Comparison of ENCODE assay signal across 14 cellular contexts in the genomic region with DNA sequence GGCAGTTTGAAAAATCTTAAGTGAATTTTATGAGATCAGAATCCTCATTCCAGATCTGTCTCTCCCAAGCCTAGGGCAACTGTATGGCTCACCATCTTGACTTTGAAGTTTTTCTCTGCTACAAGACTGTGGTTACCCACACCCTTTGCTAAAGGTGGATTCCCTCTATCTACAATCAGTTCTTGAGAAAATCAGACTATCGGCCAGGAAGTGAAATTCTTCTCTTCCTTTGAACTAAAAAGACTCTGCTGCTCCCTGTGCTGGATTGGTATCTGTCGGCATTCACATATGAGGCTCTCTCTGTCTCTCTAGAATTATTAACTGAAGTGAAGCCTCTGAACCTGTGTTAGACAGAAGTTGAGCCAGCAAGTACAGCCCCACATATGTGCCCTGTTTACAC.
DNase-seq lines count a peak whose midpoint lies in the region; ATAC-seq, FAIRE-seq and TF ChIP-seq lines count a peak whose summit lies in the region.
"Had no signal": no experiment of that assay in that cellular context is flagged by ENCODE, and none has a peak within 500 bp of the region (broad histone marks: within the 10 kb centered on the region; RNA-seq: fewer than 3 reads in every experiment).

No MANE protein-coding gene starts in this region.

- H3K4me3 Mint-ChIP-seq in Caco-2 (ENCODE audit: unreplicated experiment), result peak overlapping the region; percentile 62
- H3K4me3 Mint-ChIP-seq: HFFc6 had no signal

- peak in 1 of 2 experiments; percentile 41 for DNase-seq in A549 (ENCODE audit: low read depth in 1 of 2, low spot score in 1 of 2)
- DNase-seq in Caco-2, result peak; percentile 50 to 67
- peak; percentile 75 for DNase-seq in SW480 (ENCODE audit: low spot score)
- peak; percentile 45 for DNase-seq in keratinocyte (ENCODE audit: low read depth, low spot score)
- no peak for DNase-seq in stimulated activated naive CD4-positive, alpha-beta T cell treated with Interleukin-2 at 50 U/mL for 16 hours (lab: John Stamatoyannopoulos, UW)
- no peak for DNase-seq in AML-193 (lab: John Stamatoyannopoulos, UW)
- DNase-seq: activated CD8-positive, alpha-beta memory T cell treated with anti-CD3 and anti-CD28 coated beads, Interleukin-2, amount 50 U/mL, for 4 hours; brain microvascular endothelial cell; HFFc6 had no signal

- no peak for TF ChIP-seq RAD21 in A549 (conservative IDR thresholded peaks at IDR 0.05 in 1 of 2, IDR thresholded peaks at IDR 0.05 in 1 of 2)

- no peak for TF ChIP-seq EP300 in A549 (IDR thresholded peaks at IDR 0.05)

- dilution Hi-C loops in keratinocyte (cut with MboI; ENCODE audit: extremely low pct_ligation_motif_present, low sequenced_read_pairs), result no loop called here

- no TSS peak for BruUV-seq in Caco-2 (replicated peaks; lab: Mats Ljungman, UMichigan)

- no peak overlapping the region for H3K4me3 ChIP-seq in A549
- H3K4me3 ChIP-seq in Caco-2 (ENCODE audit: low read depth, low read length), result no peak overlapping the region
- H3K4me3 ChIP-seq in keratinocyte (ENCODE audit: control insufficient read depth in 2 of 3, extremely low read depth in 1 of 3, insufficient read depth in 2 of 3, low read depth in 1 of 3, low read length in 3 of 3), result no peak overlapping the region
- H3K4me3 ChIP-seq: K562, thoracic aorta had no signal

- H3K27ac Mint-ChIP-seq in Caco-2 (ENCODE audit: unreplicated experiment), result peak overlapping the region; percentile 76
- H3K27ac Mint-ChIP-seq: HFFc6 had no signal

- H3K27me3 Mint-ChIP-seq in Caco-2 (ENCODE audit: insufficient read depth, unreplicated experiment), result no peaks in the 10 kb centered on the region

- peaks cover 54% of the 10 kb centered on the region for H3K4me1 Mint-ChIP-seq in Caco-2 (ENCODE audit: low read depth, unreplicated experiment)

- no peaks in the 10 kb centered on the region for H4K20me1 ChIP-seq in keratinocyte (ENCODE audit: control insufficient read depth, extremely low read depth, insufficient read depth, low read length)

- H2AFZ ChIP-seq in keratinocyte (ENCODE audit: control insufficient read depth, low read length), result no peak overlapping the region

- H3K27ac ChIP-seq in A549, result peak overlapping the region; percentile 11 to 70; a peak in 5 of 6 replicates
- H3K27ac ChIP-seq in keratinocyte (ENCODE audit: control insufficient read depth, insufficient read depth, low read length), result peak overlapping the region; percentile 25
- H3K27ac ChIP-seq: brain microvascular endothelial cell, thoracic aorta had no signal

- H3K4me1 ChIP-seq in A549 (peaks cover 31% of the 10 kb centered on the region), Caco-2 (peaks cover 43% of the 10 kb centered on the region), keratinocyte (ENCODE audit: control insufficient read depth, extremely low read depth, insufficient read depth, low read length) (peaks cover 33% of the 10 kb centered on the region)

- H3K36me3 ChIP-seq in Caco-2 (ENCODE audit: control insufficient read depth, insufficient read depth, low read length) (no peaks in the 10 kb centered on the region; the same call in 1 of the 2 replicates), keratinocyte (ENCODE audit: control insufficient read depth in 2 of 2, extremely low read depth in 1 of 2, insufficient read depth in 2 of 2, low read length in 2 of 2) (peaks cover 0 to 3% of the 10 kb centered on the region in 2 experiments)
- H3K36me3 ChIP-seq: brain microvascular endothelial cell, thoracic aorta had no signal

- CTCF ChIA-PET in A549 (lab: Yijun Ruan, JAX) (interaction anchor here (1.0 to 1.7 kb wide), 2 partner anchors 35 to 60 kb away, joined by 3 to 5 read pairs; no protein-coding TSS in a partner anchor), Caco-2 (lab: Charles Lee) (interaction anchor here (1.0 to 1.3 kb wide), 3 partner anchors 98 to 172 kb away, joined by 4 to 5 read pairs (median 5); a partner anchor contains a TSS)

- H3K4me2 ChIP-seq in A549, result peak overlapping the region; percentile 53
- peak overlapping the region; percentile 47 for H3K4me2 ChIP-seq in keratinocyte (ENCODE audit: control insufficient read depth, extremely low read depth, insufficient read depth, low read depth, low read length)

- TF ChIP-seq CTCF in A549 (IDR thresholded peaks at IDR 0.05), result no peak
- TF ChIP-seq CTCF in Caco-2 (IDR thresholded peaks at IDR 0.05; ENCODE audit: insufficient read depth in 1 of 2, low read depth in 1 of 2, low read length in 1 of 2, severe bottlenecking in 1 of 2, unreplicated experiment in 1 of 2), result no peak
- no peak for TF ChIP-seq CTCF in keratinocyte (optimal IDR thresholded peaks at IDR 0.05 in 1 of 3, IDR thresholded peaks at IDR 0.05 in 1 of 3, conservative IDR thresholded peaks at IDR 0.05 in 1 of 3; ENCODE audit: extremely low read depth in 1 of 3, insufficient read depth in 2 of 3, low read length in 3 of 3)

- no peaks in the 10 kb centered on the region for H3K9me1 ChIP-seq in keratinocyte (ENCODE audit: control insufficient read depth, extremely low read depth, insufficient read depth, low read length)

- H3K27me3 ChIP-seq in Caco-2 (replicated peaks; ENCODE audit: control insufficient read depth, insufficient read depth, low read length) (no peaks in the 10 kb centered on the region), keratinocyte (ENCODE audit: control insufficient read depth, extremely low read depth, insufficient read depth, low read length) (no peaks in the 10 kb centered on the region)
- H3K27me3 ChIP-seq: brain microvascular endothelial cell had no signal

- POLR2A ChIA-PET in A549 (lab: Yijun Ruan, JAX), result interaction anchor here (2.2 kb wide), 1 partner anchor 11 kb away, joined by 5 read pairs; no protein-coding TSS in a partner anchor
- POLR2A ChIA-PET in Caco-2 (lab: Charles Lee), result no interaction called here

- H3K9me3 ChIP-seq in A549 (no peaks in the 10 kb centered on the region), Caco-2 (no peaks in the 10 kb centered on the region), keratinocyte (ENCODE audit: control insufficient read depth, low read depth, low read length) (no peaks in the 10 kb centered on the region)
- H3K9me3 ChIP-seq: thoracic aorta had no signal

- FAIRE-seq in A549 (lab: Jason Lieb, UNC) (no peak), keratinocyte (lab: Jason Lieb, UNC) (peak; percentile 67)
- FAIRE-seq: endothelial cell of umbilical vein, K562 had no signal

- no peaks in the 10 kb centered on the region for H3K9me3 Mint-ChIP-seq in Caco-2 (ENCODE audit: unreplicated experiment)
- H3K9me3 Mint-ChIP-seq: HFFc6 had no signal

- no peak for TF ChIP-seq POLR2A in A549 (IDR thresholded peaks at IDR 0.05; ENCODE audit: low read length)

- ATAC-seq in A549 (peak; percentile 43 to 55; a peak in 4 of 6 replicates), HG03095 (IDR thresholded peaks at IDR 0.05; ENCODE audit: unreplicated experiment) (no peak), GM21717 (IDR thresholded peaks at IDR 0.05; ENCODE audit: unreplicated experiment) (no peak)
- ATAC-seq: K562 had no signal

- intact Hi-C loops in Caco-2 (cut with micrococcal nuclease; ENCODE audit: unreplicated experiment), result loop anchor here (1.0 to 5.0 kb wide), 6 partner anchors 24 to 164 kb away; no protein-coding TSS in a partner anchor

- peak overlapping the region; percentile 4 for H3K9ac ChIP-seq in keratinocyte (ENCODE audit: control insufficient read depth, extremely low read depth, insufficient read depth, low read length)

- peaks cover 7% of the 10 kb centered on the region for H3K36me3 Mint-ChIP-seq in Caco-2 (ENCODE audit: insufficient read depth, unreplicated experiment)

- WGBS in A549 (ENCODE audit: missing lambda C conversion rate), result 3% methylated on average over 2 of the region's 2 CpGs

- H3K79me2 ChIP-seq in keratinocyte (ENCODE audit: control insufficient read depth, insufficient read depth, low read length), result no peaks in the 10 kb centered on the region

TF ChIP-seq in A549, 52 proteins besides CTCF, POLR2A, EP300 and RAD21 (continues in another document):
- TF ChIP-seq TFCP2L1 (CRISPR knock-in tag; IDR thresholded peaks at IDR 0.05) (no peak), MYC (IDR thresholded peaks at IDR 0.05; ENCODE audit: borderline replicate concordance, low read length) (no peak), NFE2L2 (conservative IDR thresholded peaks at IDR 0.05; ENCODE audit: low read length) (no peak), CBX2 (IDR thresholded peaks at IDR 0.05; ENCODE audit: borderline replicate concordance, low read depth) (no peak), CHD4 (IDR thresholded peaks at IDR 0.05; ENCODE audit: borderline replicate concordance) (no peak), FOSB (CRISPR knock-in tag; IDR thresholded peaks at IDR 0.05) (no peak)
- TF ChIP-seq, protein P1, sequence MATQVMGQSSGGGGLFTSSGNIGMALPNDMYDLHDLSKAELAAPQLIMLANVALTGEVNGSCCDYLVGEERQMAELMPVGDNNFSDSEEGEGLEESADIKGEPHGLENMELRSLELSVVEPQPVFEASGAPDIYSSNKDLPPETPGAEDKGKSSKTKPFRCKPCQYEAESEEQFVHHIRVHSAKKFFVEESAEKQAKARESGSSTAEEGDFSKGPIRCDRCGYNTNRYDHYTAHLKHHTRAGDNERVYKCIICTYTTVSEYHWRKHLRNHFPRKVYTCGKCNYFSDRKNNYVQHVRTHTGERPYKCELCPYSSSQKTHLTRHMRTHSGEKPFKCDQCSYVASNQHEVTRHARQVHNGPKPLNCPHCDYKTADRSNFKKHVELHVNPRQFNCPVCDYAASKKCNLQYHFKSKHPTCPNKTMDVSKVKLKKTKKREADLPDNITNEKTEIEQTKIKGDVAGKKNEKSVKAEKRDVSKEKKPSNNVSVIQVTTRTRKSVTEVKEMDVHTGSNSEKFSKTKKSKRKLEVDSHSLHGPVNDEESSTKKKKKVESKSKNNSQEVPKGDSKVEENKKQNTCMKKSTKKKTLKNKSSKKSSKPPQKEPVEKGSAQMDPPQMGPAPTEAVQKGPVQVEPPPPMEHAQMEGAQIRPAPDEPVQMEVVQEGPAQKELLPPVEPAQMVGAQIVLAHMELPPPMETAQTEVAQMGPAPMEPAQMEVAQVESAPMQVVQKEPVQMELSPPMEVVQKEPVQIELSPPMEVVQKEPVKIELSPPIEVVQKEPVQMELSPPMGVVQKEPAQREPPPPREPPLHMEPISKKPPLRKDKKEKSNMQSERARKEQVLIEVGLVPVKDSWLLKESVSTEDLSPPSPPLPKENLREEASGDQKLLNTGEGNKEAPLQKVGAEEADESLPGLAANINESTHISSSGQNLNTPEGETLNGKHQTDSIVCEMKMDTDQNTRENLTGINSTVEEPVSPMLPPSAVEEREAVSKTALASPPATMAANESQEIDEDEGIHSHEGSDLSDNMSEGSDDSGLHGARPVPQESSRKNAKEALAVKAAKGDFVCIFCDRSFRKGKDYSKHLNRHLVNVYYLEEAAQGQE (IDR thresholded peaks at IDR 0.05), result no peak

Comparison
In these comparisons a context has a peak if more than half of its experiments do, and no peak if none do; other contexts are left out.
1. ATAC-seq: peak in A549 (2 of 2); none in HG03095 (single experiment) and GM21717 (single experiment).
2. DNase-seq: peak in Caco-2 (2 of 2), SW480 (single experiment) and keratinocyte (single experiment); none in stimulated activated naive CD4-positive, alpha-beta T cell treated with Interleukin-2 at 50 U/mL for 16 hours (single experiment) and AML-193 (0 of 2).